11 cellular contexts compared by ENCODE assay signal in genomic region chr5:148970228-148970627, GRCh38.
DNase-seq lines count a peak whose midpoint lies in the region; ATAC-seq and TF ChIP-seq lines count a peak whose summit lies in the region.
"Had no signal": no experiment of that assay in that cellular context is flagged by ENCODE, and none has a peak within 500 bp of the region (broad histone marks: within the 10 kb centered on the region; RNA-seq: fewer than 3 reads in every experiment).

No MANE protein-coding gene starts in this region.

- H3K27ac ChIP-seq in right lobe of liver (no peak overlapping the region), MM.1S (ENCODE audit: low read length) (no peak overlapping the region)

- H3K79me2 ChIP-seq in MM.1S (ENCODE audit: low read length): no peaks in the 10 kb centered on the region

- H3K9me3 Mint-ChIP-seq in stimulated activated memory B cell treated with anti-CD40 and anti-IgM and Interleukin-4, amounts not matched to agents 10 μg/mL and 1 μg/mL and 100 μg/mL, for 72 hours: no peaks in the 10 kb centered on the region

- no peak for TF ChIP-seq POLR2A in right lobe of liver (IDR thresholded peaks at IDR 0.05)

- H3K36me3 Mint-ChIP-seq in stimulated activated memory B cell treated with anti-CD40 and anti-IgM and Interleukin-4, amounts not matched to agents 10 μg/mL and 1 μg/mL and 100 μg/mL, for 72 hours: no peaks in the 10 kb centered on the region

- no peak overlapping the region for H3K4me3 Mint-ChIP-seq in stimulated activated memory B cell treated with anti-CD40 and anti-IgM and Interleukin-4, amounts not matched to agents 10 μg/mL and 1 μg/mL and 100 μg/mL, for 72 hours

- H3K4me3 ChIP-seq in right lobe of liver (no peak overlapping the region), MM.1S (ENCODE audit: low read length) (no peak overlapping the region)
- H3K4me3 ChIP-seq: K562 had no signal

- no peaks in the 10 kb centered on the region for H3F3A ChIP-seq in MM.1S (ENCODE audit: insufficient read depth, low read length)

- intact Hi-C loops in right lobe of liver (cut with DNase I): no loop called here

- TF ChIP-seq CTCF in right lobe of liver (IDR thresholded peaks at IDR 0.05) (no peak), MM.1S (IDR thresholded peaks at IDR 0.05; ENCODE audit: low read length) (no peak)

- WGBS in right lobe of liver (ENCODE audit: insufficient coverage, low coverage, low lambda C conversion rate, missing lambda C conversion rate): 40% methylated on average over 2 of the region's 2 CpGs

- peak; percentile 64 to 82 (median 77) for ATAC-seq in right lobe of liver
- no peak for ATAC-seq in HG02870 (IDR thresholded peaks at IDR 0.05; ENCODE audit: unreplicated experiment)
- ATAC-seq in stimulated activated memory B cell treated with anti-CD40 and anti-IgM and Interleukin-4, amounts not matched to agents 10 μg/mL and 1 μg/mL and 100 μg/mL, for 72 hours: no peak
- ATAC-seq: K562 had no signal

- H3K27me3 ChIP-seq in right lobe of liver: no peaks in the 10 kb centered on the region
- H3K27me3 ChIP-seq in MM.1S (replicated peaks; ENCODE audit: insufficient read depth, low read length): no peaks in the 10 kb centered on the region

- H3K4me1 Mint-ChIP-seq in stimulated activated memory B cell treated with anti-CD40 and anti-IgM and Interleukin-4, amounts not matched to agents 10 μg/mL and 1 μg/mL and 100 μg/mL, for 72 hours: no peaks in the 10 kb centered on the region

- H3K9me3 ChIP-seq in right lobe of liver: no peaks in the 10 kb centered on the region
- no peaks in the 10 kb centered on the region for H3K9me3 ChIP-seq in MM.1S (replicated peaks; ENCODE audit: insufficient read depth, low read length)

- H3K27ac Mint-ChIP-seq in stimulated activated memory B cell treated with anti-CD40 and anti-IgM and Interleukin-4, amounts not matched to agents 10 μg/mL and 1 μg/mL and 100 μg/mL, for 72 hours: no peak overlapping the region

- H3K4me1 ChIP-seq in right lobe of liver (peaks cover 0 to 12% (median 5%) of the 10 kb centered on the region in 4 donors), MM.1S (ENCODE audit: low read length) (no peaks in the 10 kb centered on the region)

- H3K9ac ChIP-seq in MM.1S (ENCODE audit: low read length): no peak overlapping the region

- no peaks in the 10 kb centered on the region for H4K20me1 ChIP-seq in MM.1S (ENCODE audit: insufficient read depth, low read length)

- no peaks in the 10 kb centered on the region for H3K9me2 ChIP-seq in MM.1S (replicated peaks; ENCODE audit: insufficient read depth, low read length)

- H3K36me3 ChIP-seq in right lobe of liver (no peaks in the 10 kb centered on the region), MM.1S (replicated peaks; ENCODE audit: insufficient read depth, low read length) (no peaks in the 10 kb centered on the region)

- no peak overlapping the region for H3K4me2 ChIP-seq in MM.1S (ENCODE audit: low read depth, low read length)

- H3K27me3 Mint-ChIP-seq in stimulated activated memory B cell treated with anti-CD40 and anti-IgM and Interleukin-4, amounts not matched to agents 10 μg/mL and 1 μg/mL and 100 μg/mL, for 72 hours: peaks cover 28% of the 10 kb centered on the region

- DNase-seq in NCI-H1436 treated with DMSO at 0.1 percent for 48 hours (lab: John Stamatoyannopoulos, UW) (peak; percentile 14), NCI-H1436 (lab: John Stamatoyannopoulos, UW) (no peak), cerebellar cortex (ENCODE audit: low spot score) (peak; percentile 98), right lobe of liver (peak; percentile 46 to 80 (median 67)), ureter (ENCODE audit: low spot score) (peak; percentile 52), MM.1S (no peak)
- DNase-seq: activated CD4-positive, CD25-positive, alpha-beta regulatory T cell; activated naive CD4-positive, alpha-beta T cell treated with anti-CD3 and anti-CD28 coated beads, Interleukin-2, amount 50 U/mL, for 16 hours had no signal

- H2AFZ ChIP-seq in MM.1S (ENCODE audit: low read length): no peak overlapping the region

Comparison
In these comparisons a context has a peak if more than half of its experiments do, and no peak if none do; other contexts are left out.
1. DNase-seq: peak in NCI-H1436 treated with DMSO at 0.1 percent for 48 hours (single experiment), cerebellar cortex (single experiment), right lobe of liver (3 of 3) and ureter (single experiment); none in NCI-H1436 (single experiment) and MM.1S (single experiment).
2. ATAC-seq: peak in right lobe of liver (4 of 4); none in HG02870 (single experiment) and stimulated activated memory B cell treated with anti-CD40 and anti-IgM and Interleukin-4, amounts not matched to agents 10 μg/mL and 1 μg/mL and 100 μg/mL, for 72 hours (single experiment).